Comparison of ENCODE assay signal across 1 cellular context in the genomic region with DNA sequence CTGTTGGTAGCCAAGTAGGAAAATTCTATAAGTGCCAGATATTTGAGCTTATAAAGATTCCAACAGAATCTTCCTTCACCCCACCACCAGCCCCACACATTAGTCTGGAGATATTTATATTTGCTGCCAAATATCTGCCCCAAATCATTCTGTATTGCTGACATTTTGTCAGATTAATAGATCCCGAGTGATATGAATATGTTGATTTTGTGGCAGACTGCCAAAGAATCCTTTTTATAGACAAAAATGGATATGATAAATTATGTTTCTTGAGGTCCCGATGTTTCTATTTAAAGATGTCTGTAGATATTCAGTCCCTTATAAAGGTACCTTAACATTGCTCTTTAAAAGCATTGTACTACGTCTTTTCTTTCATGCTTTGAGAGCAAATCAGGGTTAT.
TF ChIP-seq lines count a peak whose summit lies in the region.

No MANE protein-coding gene starts in this region.

TF ChIP-seq in GM23338, 12 proteins besides CTCF, POLR2A, EP300 and RAD21:
- no peak for TF ChIP-seq CREB1 (CRISPR knock-in tag; IDR thresholded peaks at IDR 0.05; ENCODE audit: low read depth)
- TF ChIP-seq, protein P1, sequence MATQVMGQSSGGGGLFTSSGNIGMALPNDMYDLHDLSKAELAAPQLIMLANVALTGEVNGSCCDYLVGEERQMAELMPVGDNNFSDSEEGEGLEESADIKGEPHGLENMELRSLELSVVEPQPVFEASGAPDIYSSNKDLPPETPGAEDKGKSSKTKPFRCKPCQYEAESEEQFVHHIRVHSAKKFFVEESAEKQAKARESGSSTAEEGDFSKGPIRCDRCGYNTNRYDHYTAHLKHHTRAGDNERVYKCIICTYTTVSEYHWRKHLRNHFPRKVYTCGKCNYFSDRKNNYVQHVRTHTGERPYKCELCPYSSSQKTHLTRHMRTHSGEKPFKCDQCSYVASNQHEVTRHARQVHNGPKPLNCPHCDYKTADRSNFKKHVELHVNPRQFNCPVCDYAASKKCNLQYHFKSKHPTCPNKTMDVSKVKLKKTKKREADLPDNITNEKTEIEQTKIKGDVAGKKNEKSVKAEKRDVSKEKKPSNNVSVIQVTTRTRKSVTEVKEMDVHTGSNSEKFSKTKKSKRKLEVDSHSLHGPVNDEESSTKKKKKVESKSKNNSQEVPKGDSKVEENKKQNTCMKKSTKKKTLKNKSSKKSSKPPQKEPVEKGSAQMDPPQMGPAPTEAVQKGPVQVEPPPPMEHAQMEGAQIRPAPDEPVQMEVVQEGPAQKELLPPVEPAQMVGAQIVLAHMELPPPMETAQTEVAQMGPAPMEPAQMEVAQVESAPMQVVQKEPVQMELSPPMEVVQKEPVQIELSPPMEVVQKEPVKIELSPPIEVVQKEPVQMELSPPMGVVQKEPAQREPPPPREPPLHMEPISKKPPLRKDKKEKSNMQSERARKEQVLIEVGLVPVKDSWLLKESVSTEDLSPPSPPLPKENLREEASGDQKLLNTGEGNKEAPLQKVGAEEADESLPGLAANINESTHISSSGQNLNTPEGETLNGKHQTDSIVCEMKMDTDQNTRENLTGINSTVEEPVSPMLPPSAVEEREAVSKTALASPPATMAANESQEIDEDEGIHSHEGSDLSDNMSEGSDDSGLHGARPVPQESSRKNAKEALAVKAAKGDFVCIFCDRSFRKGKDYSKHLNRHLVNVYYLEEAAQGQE (IDR thresholded peaks at IDR 0.05; ENCODE audit: unreplicated experiment): no peak
- TF ChIP-seq, protein P2, sequence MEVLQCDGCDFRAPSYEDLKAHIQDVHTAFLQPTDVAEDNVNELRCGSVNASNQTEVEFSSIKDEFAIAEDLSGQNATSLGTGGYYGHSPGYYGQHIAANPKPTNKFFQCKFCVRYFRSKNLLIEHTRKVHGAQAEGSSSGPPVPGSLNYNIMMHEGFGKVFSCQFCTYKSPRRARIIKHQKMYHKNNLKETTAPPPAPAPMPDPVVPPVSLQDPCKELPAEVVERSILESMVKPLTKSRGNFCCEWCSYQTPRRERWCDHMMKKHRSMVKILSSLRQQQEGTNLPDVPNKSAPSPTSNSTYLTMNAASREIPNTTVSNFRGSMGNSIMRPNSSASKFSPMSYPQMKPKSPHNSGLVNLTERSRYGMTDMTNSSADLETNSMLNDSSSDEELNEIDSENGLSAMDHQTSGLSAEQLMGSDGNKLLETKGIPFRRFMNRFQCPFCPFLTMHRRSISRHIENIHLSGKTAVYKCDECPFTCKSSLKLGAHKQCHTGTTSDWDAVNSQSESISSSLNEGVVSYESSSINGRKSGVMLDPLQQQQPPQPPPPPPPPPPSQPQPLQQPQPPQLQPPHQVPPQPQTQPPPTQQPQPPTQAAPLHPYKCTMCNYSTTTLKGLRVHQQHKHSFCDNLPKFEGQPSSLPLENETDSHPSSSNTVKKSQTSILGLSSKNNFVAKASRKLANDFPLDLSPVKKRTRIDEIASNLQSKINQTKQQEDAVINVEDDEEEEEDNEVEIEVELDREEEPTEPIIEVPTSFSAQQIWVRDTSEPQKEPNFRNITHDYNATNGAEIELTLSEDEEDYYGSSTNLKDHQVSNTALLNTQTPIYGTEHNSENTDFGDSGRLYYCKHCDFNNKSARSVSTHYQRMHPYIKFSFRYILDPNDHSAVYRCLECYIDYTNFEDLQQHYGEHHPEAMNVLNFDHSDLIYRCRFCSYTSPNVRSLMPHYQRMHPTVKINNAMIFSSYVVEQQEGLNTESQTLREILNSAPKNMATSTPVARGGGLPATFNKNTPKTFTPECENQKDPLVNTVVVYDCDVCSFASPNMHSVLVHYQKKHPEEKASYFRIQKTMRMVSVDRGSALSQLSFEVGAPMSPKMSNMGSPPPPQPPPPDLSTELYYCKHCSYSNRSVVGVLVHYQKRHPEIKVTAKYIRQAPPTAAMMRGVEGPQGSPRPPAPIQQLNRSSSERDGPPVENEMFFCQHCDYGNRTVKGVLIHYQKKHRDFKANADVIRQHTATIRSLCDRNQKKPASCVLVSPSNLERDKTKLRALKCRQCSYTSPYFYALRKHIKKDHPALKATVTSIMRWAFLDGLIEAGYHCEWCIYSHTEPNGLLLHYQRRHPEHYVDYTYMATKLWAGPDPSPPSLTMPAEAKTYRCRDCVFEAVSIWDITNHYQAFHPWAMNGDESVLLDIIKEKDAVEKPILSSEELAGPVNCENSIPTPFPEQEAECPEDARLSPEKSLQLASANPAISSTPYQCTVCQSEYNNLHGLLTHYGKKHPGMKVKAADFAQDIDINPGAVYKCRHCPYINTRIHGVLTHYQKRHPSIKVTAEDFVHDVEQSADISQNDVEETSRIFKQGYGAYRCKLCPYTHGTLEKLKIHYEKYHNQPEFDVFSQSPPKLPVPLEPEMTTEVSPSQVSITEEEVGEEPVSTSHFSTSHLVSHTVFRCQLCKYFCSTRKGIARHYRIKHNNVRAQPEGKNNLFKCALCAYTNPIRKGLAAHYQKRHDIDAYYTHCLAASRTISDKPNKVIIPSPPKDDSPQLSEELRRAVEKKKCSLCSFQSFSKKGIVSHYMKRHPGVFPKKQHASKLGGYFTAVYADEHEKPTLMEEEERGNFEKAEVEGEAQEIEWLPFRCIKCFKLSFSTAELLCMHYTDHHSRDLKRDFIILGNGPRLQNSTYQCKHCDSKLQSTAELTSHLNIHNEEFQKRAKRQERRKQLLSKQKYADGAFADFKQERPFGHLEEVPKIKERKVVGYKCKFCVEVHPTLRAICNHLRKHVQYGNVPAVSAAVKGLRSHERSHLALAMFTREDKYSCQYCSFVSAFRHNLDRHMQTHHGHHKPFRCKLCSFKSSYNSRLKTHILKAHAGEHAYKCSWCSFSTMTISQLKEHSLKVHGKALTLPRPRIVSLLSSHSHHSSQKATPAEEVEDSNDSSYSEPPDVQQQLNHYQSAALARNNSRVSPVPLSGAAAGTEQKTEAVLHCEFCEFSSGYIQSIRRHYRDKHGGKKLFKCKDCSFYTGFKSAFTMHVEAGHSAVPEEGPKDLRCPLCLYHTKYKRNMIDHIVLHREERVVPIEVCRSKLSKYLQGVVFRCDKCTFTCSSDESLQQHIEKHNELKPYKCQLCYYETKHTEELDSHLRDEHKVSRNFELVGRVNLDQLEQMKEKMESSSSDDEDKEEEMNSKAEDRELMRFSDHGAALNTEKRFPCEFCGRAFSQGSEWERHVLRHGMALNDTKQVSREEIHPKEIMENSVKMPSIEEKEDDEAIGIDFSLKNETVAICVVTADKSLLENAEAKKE (CRISPR knock-in tag; IDR thresholded peaks at IDR 0.05): no peak
